8 cellular contexts compared by ENCODE assay signal in the genomic region with DNA sequence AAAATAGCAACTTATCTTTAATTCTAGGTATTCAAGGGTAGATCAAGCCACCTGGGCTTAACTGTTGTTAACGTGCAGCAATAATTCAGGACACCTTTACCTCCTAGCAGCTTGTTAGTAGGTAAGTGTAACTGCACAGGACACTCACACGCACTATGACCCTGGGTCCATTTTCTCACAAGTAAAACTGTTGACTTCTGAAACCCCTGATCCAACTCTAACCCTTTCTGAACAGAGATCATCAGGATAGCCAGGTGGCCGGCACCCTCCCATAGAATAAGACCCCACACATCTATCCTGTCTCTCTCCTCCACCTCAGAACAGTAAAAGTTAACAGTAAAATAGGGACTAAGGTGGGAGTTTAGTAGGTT. TPM values are rescaled to one million over a fixed set of nuclear protein-coding genes. Genes with fewer than 3 reads are reported as not detected.
DNase-seq lines count a peak whose midpoint lies in the region; ATAC-seq and TF ChIP-seq lines count a peak whose summit lies in the region.

No MANE protein-coding gene starts in this region.

- in situ Hi-C loops in IMR-90 (cut with MboI; ENCODE audit: low sequenced_read_pairs) = loop anchor here (25.0 kb wide), 1 partner anchor 752 kb away; no protein-coding TSS in a partner anchor

- no peak overlapping the region for H3K27ac Mint-ChIP-seq in chondrocyte (ENCODE audit: unreplicated experiment)

- peak overlapping the region; percentile 97 for H3K4me3 Mint-ChIP-seq in chondrocyte (ENCODE audit: unreplicated experiment)

- no peaks in the 10 kb centered on the region for H4K20me1 ChIP-seq in IMR-90 (ENCODE audit: insufficient read depth, low read length)

- peak overlapping the region; percentile 97 for H2AFZ ChIP-seq in IMR-90 (replicated peaks; ENCODE audit: low read length, poor library complexity)
- peak overlapping the region; percentile 99 for H2AFZ ChIP-seq in neuron (ENCODE audit: low read depth, low read length)

- peaks cover 10 to 11% of the 10 kb centered on the region in 2 experiments for H3K79me1 ChIP-seq in IMR-90 (ENCODE audit: low read depth in 1 of 2, low read length in 2 of 2)

- H3K23ac ChIP-seq in IMR-90 (ENCODE audit: low read depth, low read length) = no peak overlapping the region

- no peak for TF ChIP-seq RAD21 in IMR-90 (IDR thresholded peaks at IDR 0.05; ENCODE audit: low read length)

- H2BK20ac ChIP-seq in IMR-90 (ENCODE audit: low read depth, low read length) = no peak overlapping the region

- dilution Hi-C loops in IMR-90 (cut with HindIII; ENCODE audit: low sequenced_read_pairs, unreplicated experiment) = no loop called here

- peaks cover 18% of the 10 kb centered on the region for H3K4me1 Mint-ChIP-seq in chondrocyte (ENCODE audit: low read depth)

- peaks cover 3% of the 10 kb centered on the region; the same call in 1 of the 2 replicates for H3K27me3 ChIP-seq in IMR-90 (ENCODE audit: control insufficient read depth, insufficient read depth, low read length)
- H3K27me3 ChIP-seq in neuron (ENCODE audit: insufficient read depth, low read length) = peaks cover 14% of the 10 kb centered on the region

- no peak overlapping the region for H2AK5ac ChIP-seq in IMR-90 (ENCODE audit: low read depth, low read length)

- H3K4me2 ChIP-seq in IMR-90 (ENCODE audit: low read depth, low read length) = peak overlapping the region; percentile 78

- CTCF ChIA-PET in IMR-90 (lab: Yijun Ruan, JAX) = no interaction called here

- H4K91ac ChIP-seq in IMR-90 (ENCODE audit: insufficient read depth, low read depth, low read length) = no peak overlapping the region; the same call in 1 of the 2 replicates

- no peaks in the 10 kb centered on the region for H3K36me3 Mint-ChIP-seq in chondrocyte (ENCODE audit: low read depth)

- no peak overlapping the region for H2BK5ac ChIP-seq in IMR-90 (ENCODE audit: low read depth, low read length, poor library complexity, severe bottlenecking)

- BruUV-seq in IMR-90 (replicated peaks; lab: Mats Ljungman, UMichigan) = no TSS peak

- no CpG with 5 or more reads among the region's 3 CpGs for WGBS in IMR-90 (ENCODE audit: extremely low coverage in 2 of 2, insufficient read length in 1 of 2), 2 experiments

- peak; percentile 25 for DNase-seq in GM12865 (ENCODE audit: low read depth)
- no peak for DNase-seq in IMR-90
- DNase-seq in chondrocyte (ENCODE audit: low spot score) = no peak
- no peak for DNase-seq in LoVo (ENCODE audit: low spot score)
- no peak for DNase-seq in NCI-H187 treated with DMSO at 0.1 percent for 48 hours (lab: John Stamatoyannopoulos, UW)

- TF ChIP-seq CTCF in GM12865 (IDR thresholded peaks at IDR 0.05; ENCODE audit: insufficient read depth, low read depth, low read length, missing control alignments) (no peak), IMR-90 (conservative IDR thresholded peaks at IDR 0.05; ENCODE audit: low read depth, low read length) (no peak), chondrocyte (IDR thresholded peaks at IDR 0.05) (no peak)

- ATAC-seq in IMR-90 (ENCODE audit: low read depth) (no peak), GM19397 (IDR thresholded peaks at IDR 0.05; ENCODE audit: unreplicated experiment) (no peak), HG03097 (IDR thresholded peaks at IDR 0.05; ENCODE audit: low FRiP score, unreplicated experiment) (no peak)

- H4K5ac ChIP-seq in IMR-90 (ENCODE audit: low read depth, low read length) = no peak overlapping the region

- peak overlapping the region; percentile 10 to 37; a peak in 1 of 4 replicates for H4K8ac ChIP-seq in IMR-90 (ENCODE audit: low read depth in 2 of 2, low read length in 2 of 2)

- H3K4me1 ChIP-seq in IMR-90 (ENCODE audit: control insufficient read depth, insufficient read depth, low read length) = no peaks in the 10 kb centered on the region
- peaks cover 11% of the 10 kb centered on the region for H3K4me1 ChIP-seq in neuron (ENCODE audit: insufficient read depth, low read length)

- intact Hi-C loops in IMR-90 (cut with micrococcal nuclease) = no loop called here

- H3K9me3 Mint-ChIP-seq in chondrocyte (ENCODE audit: low read depth) = no peaks in the 10 kb centered on the region

- H3K27me3 Mint-ChIP-seq in chondrocyte (ENCODE audit: low read depth) = no peaks in the 10 kb centered on the region

- no peak overlapping the region for H2BK120ac ChIP-seq in IMR-90 (ENCODE audit: low read depth, low read length)

- H3K36me3 ChIP-seq in IMR-90 (ENCODE audit: control insufficient read depth, insufficient read depth, low read length) (no peaks in the 10 kb centered on the region), neuron (ENCODE audit: insufficient read depth, low read length) (peaks cover 21% of the 10 kb centered on the region)

- no peak overlapping the region for H3K18ac ChIP-seq in IMR-90 (ENCODE audit: low read depth, low read length)

- H3K9me3 ChIP-seq in IMR-90 (ENCODE audit: control insufficient read depth, insufficient read depth, low read length) (no peaks in the 10 kb centered on the region), neuron (ENCODE audit: low read length) (no peaks in the 10 kb centered on the region)

- H3K9me1 ChIP-seq in IMR-90 (ENCODE audit: insufficient read depth, low read length) = no peaks in the 10 kb centered on the region

- no peak overlapping the region for H3K27ac ChIP-seq in IMR-90 (ENCODE audit: insufficient read depth, low read length)

- peak overlapping the region; percentile 88 for H3K4me3 ChIP-seq in GM12865 (ENCODE audit: low read depth, low read length)
- peak overlapping the region; percentile 77 for H3K4me3 ChIP-seq in IMR-90 (ENCODE audit: insufficient read depth, low read depth, low read length)
- H3K4me3 ChIP-seq in neuron (ENCODE audit: low read length) = peak overlapping the region; percentile 85

- H3K14ac ChIP-seq in IMR-90 (replicated peaks; ENCODE audit: low read depth, low read length) = no peak overlapping the region

- no peak overlapping the region; the same call in 1 of the 2 replicates for H3K4ac ChIP-seq in IMR-90 (ENCODE audit: low read depth, low read length)

- POLR2A ChIA-PET in IMR-90 (lab: Charles Lee; ENCODE audit: unreplicated experiment) = no interaction called here

- peak overlapping the region; percentile 40; the same call in 1 of the 2 replicates for H3K9ac ChIP-seq in IMR-90 (ENCODE audit: low read depth, low read length)

- TF ChIP-seq POLR2A in IMR-90 (IDR thresholded peaks at IDR 0.05; ENCODE audit: low read depth, low read length) = no peak

- peak overlapping the region; percentile 94 for H2AK9ac ChIP-seq in IMR-90 (replicated peaks; ENCODE audit: low read depth, low read length, poor library complexity)

- no peak overlapping the region; the same call in 1 of the 2 replicates for H3K56ac ChIP-seq in IMR-90 (ENCODE audit: extremely low read depth, insufficient read depth, low read length)

- no peak overlapping the region for H2BK15ac ChIP-seq in IMR-90 (ENCODE audit: low read depth, low read length)

TF ChIP-seq in IMR-90, 13 proteins besides CTCF, POLR2A, EP300 and RAD21:
- TF ChIP-seq CHD1 (IDR thresholded peaks at IDR 0.05; ENCODE audit: low read depth, low read length) (no peak), RFX5 (IDR thresholded peaks at IDR 0.05; ENCODE audit: low read depth, low read length) (no peak), NFE2L2 (IDR thresholded peaks at IDR 0.05; ENCODE audit: low read depth, low read length) (no peak), MAZ (IDR thresholded peaks at IDR 0.05; ENCODE audit: borderline replicate concordance, low read depth, low read length) (no peak), MAFK (IDR thresholded peaks at IDR 0.05; ENCODE audit: low read depth, low read length) (no peak), ELK1 (IDR thresholded peaks at IDR 0.05; ENCODE audit: borderline replicate concordance, low read depth, low read length) (no peak), CEBPB (IDR thresholded peaks at IDR 0.05; ENCODE audit: low read depth, low read length) (no peak), FOS (IDR thresholded peaks at IDR 0.05; ENCODE audit: low read depth, low read length) (no peak), SMC3 (IDR thresholded peaks at IDR 0.05; ENCODE audit: low read depth, low read length) (no peak), USF2 (IDR thresholded peaks at IDR 0.05; ENCODE audit: low read depth, low read length) (no peak), MXI1 (IDR thresholded peaks at IDR 0.05; ENCODE audit: borderline replicate concordance, low read depth, low read length) (no peak), RCOR1 (IDR thresholded peaks at IDR 0.05; ENCODE audit: insufficient replicate concordance, low read length) (no peak), BHLHE40 (IDR thresholded peaks at IDR 0.05; ENCODE audit: low read depth, low read length) (no peak)

RNA-seq across cellular contexts. Expression of gene SPC25, which starts 0.6 kb away (rescaled TPM):
- 2.0 and 5.6 TPM in 2 replicates for total RNA-seq in IMR-90 (2012; rRNA removed)
- polyA plus RNA-seq in IMR-90 (2012; rRNA removed) = 5.8 and 7.1 TPM in 2 replicates
- 0.67 and 1.5 TPM in 2 replicates for polyA plus RNA-seq in IMR-90 (2012; cell fraction: cytosol; rRNA removed)
- 0.13 and 0.89 TPM in 2 replicates for polyA plus RNA-seq in IMR-90 (2012; cell fraction: nucleus; rRNA removed; ENCODE audit: low replicate concordance)
- total RNA-seq in chondrocyte = 2.8 to 5.2 TPM (median 4.1 TPM) in 3 replicates

RNA-seq across cellular contexts. Expression of gene G6PC2, which starts 11.5 kb away (rescaled TPM):
- not detected in 2 replicates for total RNA-seq in IMR-90 (2012; rRNA removed)
- not detected in 2 replicates for polyA plus RNA-seq in IMR-90 (2012; rRNA removed)
- not detected in 2 replicates for polyA plus RNA-seq in IMR-90 (2012; cell fraction: cytosol; rRNA removed)
- polyA plus RNA-seq in IMR-90 (2012; cell fraction: nucleus; rRNA removed; ENCODE audit: low replicate concordance) = not detected in 2 replicates
- total RNA-seq in chondrocyte = not detected in 3 replicates
